Comparison of ENCODE assay signal across 21 cellular contexts in the genomic region with DNA sequence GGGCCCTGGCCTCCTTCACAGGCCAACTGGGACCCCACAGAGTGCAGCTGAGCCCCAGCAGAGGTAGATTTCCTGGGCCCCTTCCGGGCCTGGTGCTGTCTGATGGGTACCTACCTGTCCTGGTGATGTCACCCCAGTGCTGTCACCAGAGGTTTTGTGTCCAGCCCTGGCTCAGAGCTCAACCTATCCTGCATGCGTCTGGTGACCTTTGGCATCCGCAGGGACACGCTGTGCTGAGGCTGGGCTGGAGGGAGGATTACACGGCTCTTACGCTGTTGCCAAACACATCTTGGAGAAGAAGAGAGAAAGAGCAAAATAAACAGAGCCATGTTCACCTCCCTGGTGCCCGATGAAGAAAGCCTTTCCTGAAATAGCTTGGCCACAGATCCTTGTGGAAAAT.
A peak's percentile ranks its signal among the peaks of the same experiment; 100 is the strongest.
DNase-seq lines count a peak whose midpoint lies in the region; ATAC-seq and TF ChIP-seq lines count a peak whose summit lies in the region.
"Had no signal": no experiment of that assay in that cellular context is flagged by ENCODE, and none has a peak within 500 bp of the region (broad histone marks: within the 10 kb centered on the region; RNA-seq: fewer than 3 reads in every experiment).

No MANE protein-coding gene starts in this region.

- H3K27ac ChIP-seq in VCaP: 0 out of 2 replicates have a peak overlapping the region, but pooled peaks have one; percentile 5
- H3K27ac ChIP-seq in right lobe of liver: peak overlapping the region; percentile 52 to 80 (median 70)
- H3K27ac ChIP-seq in subcutaneous abdominal adipose tissue (ENCODE audit: low read depth, low read length): peak overlapping the region; percentile 80
- H3K27ac ChIP-seq: sigmoid colon, SK-N-MC had no signal

- intact Hi-C loops in Caco-2 (cut with micrococcal nuclease; ENCODE audit: unreplicated experiment) (no loop called here), right lobe of liver (cut with DNase I) (loop anchor here in 1 of 2 donors (5.0 kb wide), 1 partner anchor 41 kb away; no protein-coding TSS in a partner anchor)

- H3K36me3 ChIP-seq in Caco-2 (ENCODE audit: control insufficient read depth, insufficient read depth, low read length): no peaks in the 10 kb centered on the region
- H3K36me3 ChIP-seq in right lobe of liver: no peaks in the 10 kb centered on the region
- no peaks in the 10 kb centered on the region for H3K36me3 ChIP-seq in subcutaneous abdominal adipose tissue (ENCODE audit: control insufficient read depth in 5 of 5, insufficient read depth in 5 of 5, low read length in 5 of 5)
- H3K36me3 ChIP-seq: sigmoid colon had no signal

- DNase-seq in Caco-2 (peak; percentile 46 to 59), right lobe of liver (peak; percentile 89 to 94 (median 92)), NCI-H2107 (lab: John Stamatoyannopoulos, UW) (no peak), NCI-H2196 treated with DMSO at 0.1 percent for 48 hours (lab: John Stamatoyannopoulos, UW; ENCODE audit: unreplicated experiment) (no peak)
- no peak for DNase-seq in stimulated activated CD4-positive, alpha-beta T cell treated with anti-CD3 and anti-CD28 coated beads, Interleukin-12 subunit alpha, Interleukin-12 subunit beta, amount 100 ng/mL, for 4 hours
- DNase-seq: activated CD4-positive, alpha-beta T cell treated with anti-CD3 and anti-CD28 coated beads, Interleukin-2, amount 50 U/mL, for 1 hour; activated effector memory CD4-positive, alpha-beta T cell treated with Interleukin-2 at 50 U/mL for 16 hours; DMS79 treated with DMSO at 0.1 percent for 48 hours; erythroblast; HFFc6; islet precursor cell; NCI-H2081; NCI-H510A treated with DMSO at 0.1 percent for 48 hours; NK-92 treated with Interleukin-12 subunit alpha and Interleukin-12 subunit beta, amount 100 ng/mL, for 24 hours; sigmoid colon had no signal

- H3K27me3 Mint-ChIP-seq in Caco-2 (ENCODE audit: insufficient read depth, unreplicated experiment): no peaks in the 10 kb centered on the region

- no peaks in the 10 kb centered on the region for H3K9me3 ChIP-seq in Caco-2
- no peaks in the 10 kb centered on the region for H3K9me3 ChIP-seq in right lobe of liver
- H3K9me3 ChIP-seq in subcutaneous abdominal adipose tissue (ENCODE audit: control insufficient read depth in 5 of 5, low read length in 5 of 5): no peaks in the 10 kb centered on the region
- H3K9me3 ChIP-seq: sigmoid colon had no signal

- POLR2A ChIA-PET in Caco-2 (lab: Charles Lee): interaction anchor here (0.6 kb wide), 1 partner anchor 37 kb away, joined by 4 read pairs; no protein-coding TSS in a partner anchor

- no TSS peak for BruUV-seq in Caco-2 (replicated peaks; lab: Mats Ljungman, UMichigan)

- CTCF ChIA-PET in Caco-2 (lab: Charles Lee): no interaction called here

- H3K27me3 ChIP-seq in Caco-2 (replicated peaks; ENCODE audit: control insufficient read depth, insufficient read depth, low read length): no peaks in the 10 kb centered on the region
- H3K27me3 ChIP-seq in right lobe of liver: no peaks in the 10 kb centered on the region
- H3K27me3 ChIP-seq in subcutaneous abdominal adipose tissue (ENCODE audit: control insufficient read depth in 5 of 5, insufficient read depth in 4 of 5, low read length in 5 of 5): no peaks in the 10 kb centered on the region

- peak; percentile 66 for TF ChIP-seq POLR2A in right lobe of liver (IDR thresholded peaks at IDR 0.05)

- H3K4me1 ChIP-seq in Caco-2 (peaks cover 4% of the 10 kb centered on the region; the same call in 1 of the 2 replicates), right lobe of liver (peaks cover 0 to 37% (median 5%) of the 10 kb centered on the region in 4 donors), subcutaneous abdominal adipose tissue (ENCODE audit: control insufficient read depth in 5 of 5, insufficient read depth in 5 of 5, low read length in 5 of 5) (peaks cover 8 to 47% (median 36%) of the 10 kb centered on the region in 5 donors)
- H3K4me1 ChIP-seq: sigmoid colon had no signal

- H3K4me3 ChIP-seq in Caco-2 (ENCODE audit: low read depth, low read length) (no peak overlapping the region), right lobe of liver (no peak overlapping the region), subcutaneous abdominal adipose tissue (ENCODE audit: low read depth in 1 of 5, low read length in 5 of 5) (no peak overlapping the region)
- H3K4me3 ChIP-seq: GM12878, sigmoid colon, SK-N-MC had no signal

- H3K4me3 Mint-ChIP-seq in Caco-2 (ENCODE audit: unreplicated experiment): no peak overlapping the region
- H3K4me3 Mint-ChIP-seq: HFFc6, memory B cell had no signal

- ATAC-seq in right lobe of liver: peak; percentile 88 to 96 (median 94)
- ATAC-seq: GM12878, Panc1 had no signal

- peak overlapping the region in 1 of 5 donors; percentile 15 for H3K9ac ChIP-seq in subcutaneous abdominal adipose tissue (ENCODE audit: low read length in 5 of 5)

- no peak overlapping the region for H3K27ac Mint-ChIP-seq in Caco-2 (ENCODE audit: unreplicated experiment)
- H3K27ac Mint-ChIP-seq: HFFc6, memory B cell had no signal

- H3K9me3 Mint-ChIP-seq in Caco-2 (ENCODE audit: unreplicated experiment): no peaks in the 10 kb centered on the region
- H3K9me3 Mint-ChIP-seq: HFFc6, memory B cell had no signal

- TF ChIP-seq CTCF in Caco-2 (IDR thresholded peaks at IDR 0.05; ENCODE audit: insufficient read depth in 1 of 2, low read depth in 1 of 2, low read length in 1 of 2, severe bottlenecking in 1 of 2, unreplicated experiment in 1 of 2) (no peak), VCaP (conservative IDR thresholded peaks at IDR 0.05) (no peak), right lobe of liver (IDR thresholded peaks at IDR 0.05) (peak in 1 of 4 donors; percentile 28)

- 37% methylated on average over 6 of the region's 7 CpGs for WGBS in right lobe of liver (ENCODE audit: insufficient coverage, low coverage, low lambda C conversion rate, missing lambda C conversion rate)

- H3K36me3 Mint-ChIP-seq in Caco-2 (ENCODE audit: insufficient read depth, unreplicated experiment): no peaks in the 10 kb centered on the region
- H3K36me3 Mint-ChIP-seq: memory B cell had no signal

- H3K4me1 Mint-ChIP-seq in Caco-2 (ENCODE audit: low read depth, unreplicated experiment): peaks cover 19% of the 10 kb centered on the region

Comparison
In these comparisons a context has a peak if more than half of its experiments do, and no peak if none do; other contexts are left out.
1. DNase-seq: peak in Caco-2 (2 of 2) and right lobe of liver (3 of 3); none in NCI-H2107 (single experiment), NCI-H2196 treated with DMSO at 0.1 percent for 48 hours (single experiment) and stimulated activated CD4-positive, alpha-beta T cell treated with anti-CD3 and anti-CD28 coated beads, Interleukin-12 subunit alpha, Interleukin-12 subunit beta, amount 100 ng/mL, for 4 hours (single experiment).
2. H3K27ac ChIP-seq: peak in every context shown above with its lines; median percentile 80 in subcutaneous abdominal adipose tissue; 70 in right lobe of liver; 5 in VCaP.